ENCODE assay signal across 8 cellular contexts in the genomic region with DNA sequence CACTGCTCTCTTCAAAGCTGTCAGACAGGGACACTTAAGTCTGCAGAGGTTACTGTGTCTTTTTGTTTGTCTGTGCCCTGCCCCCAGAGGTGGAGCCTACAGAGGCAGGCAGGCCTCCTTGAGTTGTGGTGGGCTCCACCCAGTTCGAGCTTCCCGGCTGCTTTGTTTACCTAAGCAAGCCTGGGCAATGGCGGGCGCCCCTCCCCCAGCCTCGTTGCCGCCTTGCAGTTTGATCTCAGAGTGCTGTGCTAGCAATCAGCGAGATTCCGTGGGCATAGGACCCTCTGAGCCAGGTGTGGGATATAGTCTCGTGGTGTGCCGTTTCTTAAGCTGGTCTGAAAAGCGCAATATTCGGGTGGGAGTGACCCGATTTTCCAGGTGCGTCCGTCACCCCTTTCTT. TPM values are rescaled to one million over a fixed set of nuclear protein-coding genes. Genes with fewer than 3 reads are reported as not detected.
DNase-seq lines count a peak whose midpoint lies in the region; ATAC-seq and TF ChIP-seq lines count a peak whose summit lies in the region.
"Not testable (repeated sequence)": the region's sequence is repeated elsewhere in the genome, so short reads cannot be mapped to it uniquely, and the experiment has no call there.

No MANE protein-coding gene starts in this region.

- intact Hi-C loops in CD14-positive monocyte (cut with micrococcal nuclease); dendritic cell treated with granulocyte-macrophage colony-stimulating factor and Interleukin-4, amounts not matched to agents 40 ng/mL and 50 ng/mL, for 4 days (cut with micrococcal nuclease): not testable (repeated sequence)

- H3K4me1 ChIP-seq in KMS-11 (ENCODE audit: low read depth, poor library complexity, severe bottlenecking); hepatocyte (ENCODE audit: insufficient read depth): not testable (repeated sequence)

- not testable (repeated sequence) for H2AFZ ChIP-seq in KMS-11 (ENCODE audit: low read depth); hepatocyte

- H3K9me3 ChIP-seq in hepatocyte (ENCODE audit: low read depth) = not testable (repeated sequence)

- not testable (repeated sequence) for H3K4me2 ChIP-seq in KMS-11
- peak overlapping the region; percentile 80 for H3K4me2 ChIP-seq in hepatocyte

- H3K27ac Mint-ChIP-seq in CD14-positive monocyte; stimulated activated naive B cell treated with anti-CD40 and anti-IgM and Interleukin-4, amounts not matched to agents 10 μg/mL and 1 μg/mL and 100 μg/mL, for 72 hours: not testable (repeated sequence)
- peak overlapping the region; percentile 67 for H3K27ac Mint-ChIP-seq in dendritic cell treated with granulocyte-macrophage colony-stimulating factor and Interleukin-4, amounts not matched to agents 40 ng/mL and 50 ng/mL, for 4 days
- peak overlapping the region; percentile 82 for H3K27ac Mint-ChIP-seq in natural killer cell treated with Interleukin-12 subunit alpha and Interleukin-12 subunit beta and Interleukin-15 and Interleukin-18, amount 100 ng/mL, for 72 hours

- peak overlapping the region; percentile 51 to 69 for H3K4me3 Mint-ChIP-seq in CD14-positive monocyte
- peak overlapping the region; percentile 68 for H3K4me3 Mint-ChIP-seq in dendritic cell treated with granulocyte-macrophage colony-stimulating factor and Interleukin-4, amounts not matched to agents 40 ng/mL and 50 ng/mL, for 4 days
- peak overlapping the region; percentile 85 for H3K4me3 Mint-ChIP-seq in natural killer cell treated with Interleukin-12 subunit alpha and Interleukin-12 subunit beta and Interleukin-15 and Interleukin-18, amount 100 ng/mL, for 72 hours
- H3K4me3 Mint-ChIP-seq in stimulated activated naive B cell treated with anti-CD40 and anti-IgM and Interleukin-4, amounts not matched to agents 10 μg/mL and 1 μg/mL and 100 μg/mL, for 72 hours = peak overlapping the region; percentile 71 to 82

- TF ChIP-seq CTCF in CD14-positive monocyte (IDR thresholded peaks at IDR 0.05); KMS-11 (conservative IDR thresholded peaks at IDR 0.05; ENCODE audit: low read depth, low read length); hepatocyte (IDR thresholded peaks at IDR 0.05; ENCODE audit: poor library complexity): not testable (repeated sequence)

- 40% methylated on average over 1 of the region's 15 CpGs for WGBS in hepatocyte (ENCODE audit: low lambda C conversion rate, missing lambda C conversion rate)

- H3K9ac ChIP-seq in KMS-11 = not testable (repeated sequence)

- not testable (repeated sequence) for H3K27me3 ChIP-seq in KMS-11 (ENCODE audit: insufficient read depth, low read depth); hepatocyte

- not testable (repeated sequence) for DNase-seq in CD14-positive monocyte (ENCODE audit: low spot score); hepatocyte (ENCODE audit: low spot score); natural killer cell treated with Interleukin-12 subunit alpha and Interleukin-12 subunit beta and Interleukin-15 and Interleukin-18, amount 100 ng/mL, for 72 hours (ENCODE audit: low spot score)
- DNase-seq in activated CD4-positive, alpha-beta T cell treated with anti-CD3 and anti-CD28 coated beads, Interleukin-2, amount 50 U/mL, for 4 hours = peak; percentile 1 to 12
- peak; percentile 10 for DNase-seq in activated naive CD4-positive, alpha-beta T cell treated with Interleukin-2 at 50 U/mL for 16 hours
- peak; percentile 3 for DNase-seq in stimulated activated naive B cell treated with anti-CD40 and anti-IgM and Interleukin-4, amounts not matched to agents 10 μg/mL and 1 μg/mL and 100 μg/mL, for 72 hours

- not testable (repeated sequence) for H3K4me1 Mint-ChIP-seq in CD14-positive monocyte; dendritic cell treated with granulocyte-macrophage colony-stimulating factor and Interleukin-4, amounts not matched to agents 40 ng/mL and 50 ng/mL, for 4 days (ENCODE audit: low read depth); natural killer cell treated with Interleukin-12 subunit alpha and Interleukin-12 subunit beta and Interleukin-15 and Interleukin-18, amount 100 ng/mL, for 72 hours (ENCODE audit: low read depth in 2 of 2); stimulated activated naive B cell treated with anti-CD40 and anti-IgM and Interleukin-4, amounts not matched to agents 10 μg/mL and 1 μg/mL and 100 μg/mL, for 72 hours

- peak overlapping the region; percentile 47; the same call in 1 of the 2 replicates for H3K27ac ChIP-seq in KMS-11
- peak overlapping the region; percentile 90 for H3K27ac ChIP-seq in hepatocyte

- not testable (repeated sequence) for H3K9me2 ChIP-seq in hepatocyte (replicated peaks; ENCODE audit: insufficient read depth)

- H3K36me3 Mint-ChIP-seq in CD14-positive monocyte = peaks cover 12 to 16% of the 10 kb centered on the region in 2 donors
- not testable (repeated sequence) for H3K36me3 Mint-ChIP-seq in dendritic cell treated with granulocyte-macrophage colony-stimulating factor and Interleukin-4, amounts not matched to agents 40 ng/mL and 50 ng/mL, for 4 days (ENCODE audit: low read depth); natural killer cell treated with Interleukin-12 subunit alpha and Interleukin-12 subunit beta and Interleukin-15 and Interleukin-18, amount 100 ng/mL, for 72 hours; stimulated activated naive B cell treated with anti-CD40 and anti-IgM and Interleukin-4, amounts not matched to agents 10 μg/mL and 1 μg/mL and 100 μg/mL, for 72 hours

- not testable (repeated sequence) for H3K9me3 Mint-ChIP-seq in CD14-positive monocyte; dendritic cell treated with granulocyte-macrophage colony-stimulating factor and Interleukin-4, amounts not matched to agents 40 ng/mL and 50 ng/mL, for 4 days; natural killer cell treated with Interleukin-12 subunit alpha and Interleukin-12 subunit beta and Interleukin-15 and Interleukin-18, amount 100 ng/mL, for 72 hours; stimulated activated naive B cell treated with anti-CD40 and anti-IgM and Interleukin-4, amounts not matched to agents 10 μg/mL and 1 μg/mL and 100 μg/mL, for 72 hours

- not testable (repeated sequence) for H4K20me1 ChIP-seq in KMS-11 (ENCODE audit: insufficient read depth); hepatocyte (ENCODE audit: insufficient read depth, poor library complexity, severe bottlenecking)

- ATAC-seq in natural killer cell treated with Interleukin-12 subunit alpha and Interleukin-12 subunit beta and Interleukin-15 and Interleukin-18, amount 100 ng/mL, for 72 hours; stimulated activated naive B cell treated with anti-CD40 and anti-IgM and Interleukin-4, amounts not matched to agents 10 μg/mL and 1 μg/mL and 100 μg/mL, for 72 hours (replicated peaks): not testable (repeated sequence)

- H3K36me3 ChIP-seq in KMS-11 (ENCODE audit: insufficient read depth); hepatocyte (replicated peaks; ENCODE audit: insufficient read depth, low read depth): not testable (repeated sequence)

- not testable (repeated sequence) for H3K27me3 Mint-ChIP-seq in CD14-positive monocyte (ENCODE audit: low read depth in 3 of 3); dendritic cell treated with granulocyte-macrophage colony-stimulating factor and Interleukin-4, amounts not matched to agents 40 ng/mL and 50 ng/mL, for 4 days; natural killer cell treated with Interleukin-12 subunit alpha and Interleukin-12 subunit beta and Interleukin-15 and Interleukin-18, amount 100 ng/mL, for 72 hours; stimulated activated naive B cell treated with anti-CD40 and anti-IgM and Interleukin-4, amounts not matched to agents 10 μg/mL and 1 μg/mL and 100 μg/mL, for 72 hours

- H3K79me2 ChIP-seq in KMS-11 (ENCODE audit: insufficient read depth, low read depth); hepatocyte: not testable (repeated sequence)

- not testable (repeated sequence) for H3K4me3 ChIP-seq in KMS-11 (IDR thresholded peaks at IDR 0.05; ENCODE audit: insufficient read depth, low read depth, low read length); hepatocyte

RNA-seq across cellular contexts. Expression of gene DYSF, which starts 36.5 kb away (rescaled TPM):
- polyA plus RNA-seq in CD14-positive monocyte (10 to 100 TPM; 16.1 to 31.2 TPM), hepatocyte (0.25 and 0.68 TPM in 2 replicates)
- 0.90 and 2.8 TPM in 2 replicates for total RNA-seq in hepatocyte
- total RNA-seq in natural killer cell treated with Interleukin-12 subunit alpha and Interleukin-12 subunit beta and Interleukin-15 and Interleukin-18, amount 100 ng/mL, for 72 hours = 10 to 100 TPM; 23.0 to 36.6 TPM
